In genomic region chr10:23001901-23002516, GRCh38 we compare ENCODE assay signal across 1 cellular context.
TF ChIP-seq lines count a peak whose summit lies in the region.

No MANE protein-coding gene starts in this region.

TF ChIP-seq in K562, 482 proteins besides CTCF, POLR2A, EP300 and RAD21 (continued from another document):
- no peak for TF ChIP-seq SAFB2 (IDR thresholded peaks at IDR 0.05; ENCODE audit: borderline replicate concordance, low read depth, low read length, severe bottlenecking)
- peak; percentile 76 for TF ChIP-seq PRDM10 (IDR thresholded peaks at IDR 0.05; ENCODE audit: partially characterized antibody)
- no peak for TF ChIP-seq POLR2B (IDR thresholded peaks at IDR 0.05; ENCODE audit: low read depth, partially characterized antibody)
- TF ChIP-seq MIER1 (IDR thresholded peaks at IDR 0.05; ENCODE audit: low read depth): no peak
